ENCODE assay signal across 1 cellular context in the genomic region with DNA sequence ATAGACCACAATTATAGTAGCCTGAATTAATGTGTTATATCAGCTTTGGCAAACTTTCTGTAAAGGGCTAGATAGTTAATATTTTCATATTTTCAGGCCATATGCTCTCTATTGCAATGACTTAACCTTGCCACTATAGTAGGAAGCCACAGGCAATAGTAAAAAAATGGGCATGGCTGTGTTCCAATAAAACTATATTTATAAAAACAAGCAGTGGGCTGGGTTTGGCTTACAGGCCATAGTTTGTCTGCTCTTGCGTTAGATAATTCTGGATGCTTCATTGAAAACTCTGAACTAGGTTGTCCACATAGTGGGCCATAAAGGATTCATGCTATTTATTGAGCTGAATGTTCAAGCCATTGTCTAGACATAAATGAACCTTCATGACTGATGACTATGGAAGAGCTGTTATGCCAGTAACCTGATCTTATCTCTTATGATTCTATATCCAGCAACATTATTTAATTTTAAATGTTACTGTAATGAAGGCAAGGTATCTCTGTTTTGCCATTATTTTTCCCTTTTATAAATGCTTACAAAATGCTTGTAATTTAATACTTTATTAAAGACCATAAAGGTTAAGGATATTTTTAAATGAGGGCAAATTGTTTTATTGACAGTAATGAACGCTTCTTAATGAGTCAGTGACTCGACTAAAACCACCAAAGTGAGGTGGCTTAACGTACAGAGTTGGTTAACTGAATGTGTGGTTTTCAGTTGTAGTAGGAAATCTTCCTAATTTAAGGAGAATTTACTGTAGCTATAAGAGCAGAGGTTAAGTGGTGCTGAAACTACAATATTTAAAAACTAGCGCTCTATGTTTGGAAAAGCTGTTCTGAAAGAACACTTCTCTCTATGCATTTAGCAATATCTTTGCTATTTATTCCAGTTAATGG.
TF ChIP-seq lines count a peak whose summit lies in the region.

No MANE protein-coding gene starts in this region.

TF ChIP-seq in SK-N-SH treated with all-trans-retinoic acid at 6 μM for 48 hours, 23 proteins besides CTCF, POLR2A, EP300 and RAD21 (continued from another document):
- TF ChIP-seq, protein P1, sequence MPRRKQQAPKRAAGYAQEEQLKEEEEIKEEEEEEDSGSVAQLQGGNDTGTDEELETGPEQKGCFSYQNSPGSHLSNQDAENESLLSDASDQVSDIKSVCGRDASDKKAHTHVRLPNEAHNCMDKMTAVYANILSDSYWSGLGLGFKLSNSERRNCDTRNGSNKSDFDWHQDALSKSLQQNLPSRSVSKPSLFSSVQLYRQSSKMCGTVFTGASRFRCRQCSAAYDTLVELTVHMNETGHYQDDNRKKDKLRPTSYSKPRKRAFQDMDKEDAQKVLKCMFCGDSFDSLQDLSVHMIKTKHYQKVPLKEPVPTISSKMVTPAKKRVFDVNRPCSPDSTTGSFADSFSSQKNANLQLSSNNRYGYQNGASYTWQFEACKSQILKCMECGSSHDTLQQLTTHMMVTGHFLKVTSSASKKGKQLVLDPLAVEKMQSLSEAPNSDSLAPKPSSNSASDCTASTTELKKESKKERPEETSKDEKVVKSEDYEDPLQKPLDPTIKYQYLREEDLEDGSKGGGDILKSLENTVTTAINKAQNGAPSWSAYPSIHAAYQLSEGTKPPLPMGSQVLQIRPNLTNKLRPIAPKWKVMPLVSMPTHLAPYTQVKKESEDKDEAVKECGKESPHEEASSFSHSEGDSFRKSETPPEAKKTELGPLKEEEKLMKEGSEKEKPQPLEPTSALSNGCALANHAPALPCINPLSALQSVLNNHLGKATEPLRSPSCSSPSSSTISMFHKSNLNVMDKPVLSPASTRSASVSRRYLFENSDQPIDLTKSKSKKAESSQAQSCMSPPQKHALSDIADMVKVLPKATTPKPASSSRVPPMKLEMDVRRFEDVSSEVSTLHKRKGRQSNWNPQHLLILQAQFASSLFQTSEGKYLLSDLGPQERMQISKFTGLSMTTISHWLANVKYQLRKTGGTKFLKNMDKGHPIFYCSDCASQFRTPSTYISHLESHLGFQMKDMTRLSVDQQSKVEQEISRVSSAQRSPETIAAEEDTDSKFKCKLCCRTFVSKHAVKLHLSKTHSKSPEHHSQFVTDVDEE (CRISPR knock-in tag; IDR thresholded peaks at IDR 0.05), result no peak
- no peak for TF ChIP-seq SNAI2 (CRISPR knock-in tag; IDR thresholded peaks at IDR 0.05)
- no peak for TF ChIP-seq ZNF70 (CRISPR knock-in tag; IDR thresholded peaks at IDR 0.05)
- no peak for TF ChIP-seq OSR1 (CRISPR knock-in tag; IDR thresholded peaks at IDR 0.05)
